ENCODE assay signal across 8 cellular contexts in the genomic region with DNA sequence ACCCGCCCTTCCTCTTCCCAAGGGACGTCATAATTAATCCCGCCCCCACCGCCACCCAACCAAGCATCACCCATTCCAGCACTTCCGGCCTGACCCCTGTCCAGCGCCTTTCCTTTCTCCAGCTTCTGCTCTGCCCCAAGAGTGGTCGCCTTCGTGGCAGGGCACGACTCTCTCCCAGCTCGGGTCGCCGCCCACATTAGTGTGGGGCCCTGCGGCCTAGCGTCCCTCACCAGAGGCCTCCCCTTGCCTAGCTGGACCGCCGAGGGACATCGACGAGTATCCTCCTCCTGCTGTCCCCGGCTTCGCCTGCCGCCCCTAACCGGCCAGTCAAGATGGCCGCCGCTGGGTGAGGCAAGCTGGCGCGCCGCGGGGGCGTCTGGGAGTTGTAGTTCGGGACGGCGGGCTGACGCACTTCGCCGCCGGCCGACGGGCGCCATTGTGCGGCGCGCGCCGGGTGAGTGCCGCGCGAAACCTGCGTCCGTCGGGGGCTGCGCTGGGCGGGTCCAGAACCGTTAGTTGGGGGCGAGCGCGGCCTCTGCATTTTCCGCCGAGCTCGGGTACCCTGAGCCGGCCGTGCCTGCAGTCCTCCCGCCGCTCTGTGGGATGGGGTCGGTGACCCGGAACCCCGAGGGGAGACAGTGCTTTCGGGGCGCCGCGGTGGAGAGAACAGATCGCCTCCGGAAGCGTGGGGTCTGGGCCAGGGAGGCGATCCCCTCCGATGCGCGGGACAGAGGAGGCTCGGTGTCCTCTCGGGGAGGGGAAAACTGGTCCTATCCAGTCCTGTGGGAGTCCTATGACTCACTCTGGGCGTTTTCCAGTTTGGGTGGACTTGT. TPM values are rescaled to one million over a fixed set of nuclear protein-coding genes. Genes with fewer than 3 reads are reported as not detected.
A peak's percentile ranks its signal among the peaks of the same experiment; 100 is the strongest.
DNase-seq lines count a peak whose midpoint lies in the region; ATAC-seq and TF ChIP-seq lines count a peak whose summit lies in the region.

A gene (plus strand): TSS at position 73 of the 833 bp plus-strand sequence. CDS start 905 bp downstream, outside the sequence.

- DNase-seq in G401 (ENCODE audit: low spot score) (peak; percentile 96), H7 (peak; percentile 98), M059J (ENCODE audit: low read depth) (peak; percentile 94), SK-N-DZ (ENCODE audit: low spot score) (peak; percentile 89), non-pigmented ciliary epithelial cell (ENCODE audit: low read depth) (peak; percentile 70), substantia nigra (lab: John Stamatoyannopoulos, UW) (peak; percentile 40 to 94 (median 84))
- peak; percentile 94 for DNase-seq in activated naive CD4-positive, alpha-beta T cell treated with anti-CD3 and anti-CD28 coated beads for 36 hours

- H3K27ac ChIP-seq in gastroesophageal sphincter (peak within 1 kb of the TSS; percentile 70 to 98 (median 96)), substantia nigra (ENCODE audit: low read depth, low read length, poor library complexity, severe bottlenecking) (peak within 1 kb of the TSS; percentile 99)

- no peaks in the 10 kb centered on the region for H3K27me3 ChIP-seq in H7 (ENCODE audit: control insufficient read depth, insufficient read depth, low read length)
- no peaks in the 10 kb centered on the region for H3K27me3 ChIP-seq in gastroesophageal sphincter

- WGBS in gastroesophageal sphincter (ENCODE audit: low coverage in 1 of 2), 2 donors = 0% methylated on average over 10 of the region's 80 CpGs; no CpG with 5 or more reads in 1 of the 2 donors

- H3K4me1 Mint-ChIP-seq in activated naive CD4-positive, alpha-beta T cell treated with anti-CD3 and anti-CD28 coated beads for 36 hours (ENCODE audit: low read depth) = peaks cover 13% of the 10 kb centered on the region

- H3K9me3 ChIP-seq in gastroesophageal sphincter = peaks cover 0 to 100% (median 16%) of the 10 kb centered on the region in 3 donors

- peaks cover 46% of the 10 kb centered on the region for H3K9me3 Mint-ChIP-seq in activated naive CD4-positive, alpha-beta T cell treated with anti-CD3 and anti-CD28 coated beads for 36 hours

- peak within 1 kb of the TSS; percentile 94 for H3K27ac Mint-ChIP-seq in activated naive CD4-positive, alpha-beta T cell treated with anti-CD3 and anti-CD28 coated beads for 36 hours

- intact Hi-C loops in activated naive CD4-positive, alpha-beta T cell treated with anti-CD3 and anti-CD28 coated beads for 36 hours (cut with micrococcal nuclease) = loop anchor here (1.0 to 2.0 kb wide), 16 partner anchors 28 to 903 kb away; a partner anchor contains a TSS

- no peaks in the 10 kb centered on the region for H3K27me3 Mint-ChIP-seq in activated naive CD4-positive, alpha-beta T cell treated with anti-CD3 and anti-CD28 coated beads for 36 hours (ENCODE audit: low read depth)

- H3K36me3 ChIP-seq in H7 (replicated peaks; ENCODE audit: control insufficient read depth, insufficient read depth, low read length) (peaks cover 12% of the 10 kb centered on the region), gastroesophageal sphincter (peaks cover 0 to 74% of the 10 kb centered on the region in 2 donors)

- H3K4me3 ChIP-seq in H7 (ENCODE audit: insufficient read depth, low read depth, low read length) = peak within 1 kb of the TSS; percentile 88
- peak within 1 kb of the TSS; percentile 40 to 91 for H3K4me3 ChIP-seq in gastroesophageal sphincter

- peak; percentile 98 for ATAC-seq in gastroesophageal sphincter

- peaks cover 0 to 21% (median 0%) of the 10 kb centered on the region in 3 donors for H3K4me1 ChIP-seq in gastroesophageal sphincter

- no peak for TF ChIP-seq EP300 in gastroesophageal sphincter (IDR thresholded peaks at IDR 0.05)

- CTCF ChIA-PET in activated naive CD4-positive, alpha-beta T cell treated with anti-CD3 and anti-CD28 coated beads for 36 hours (lab: Charles Lee) = no interaction called here

- peaks cover 66% of the 10 kb centered on the region for H3K36me3 Mint-ChIP-seq in activated naive CD4-positive, alpha-beta T cell treated with anti-CD3 and anti-CD28 coated beads for 36 hours (ENCODE audit: low read depth)

- TF ChIP-seq POLR2A in gastroesophageal sphincter (IDR thresholded peaks at IDR 0.05) = peak; percentile 75 to 90

- H3K4me3 Mint-ChIP-seq in activated naive CD4-positive, alpha-beta T cell treated with anti-CD3 and anti-CD28 coated beads for 36 hours = peak within 1 kb of the TSS; percentile 82

- in situ Hi-C loops in G401 (cut with HindIII; ENCODE audit: low sequenced_read_pairs) = no loop called here

- TF ChIP-seq CTCF in gastroesophageal sphincter (IDR thresholded peaks at IDR 0.05) = no peak

RNA-seq across cellular contexts. Expression of the gene that starts here (rescaled TPM):
- total RNA-seq in G401 (2014; rRNA removed; shearing (Covaris generic)) = 41.3 and 54.2 TPM in 2 replicates
- 18.8 and 26.0 TPM in 2 replicates for total RNA-seq in H7 (2014; rRNA removed; shearing (Covaris generic))
- 23.7 and 26.7 TPM in 2 replicates for total RNA-seq in M059J (2014; rRNA removed; shearing (Covaris generic))
- 17.6 and 20.7 TPM in 2 replicates for polyA plus RNA-seq in SK-N-DZ (2014; cell fraction: cytosol; rRNA removed)
- polyA plus RNA-seq in SK-N-DZ (2014; cell fraction: nucleus; rRNA removed) = 24.4 and 53.5 TPM in 2 replicates
- total RNA-seq in activated naive CD4-positive, alpha-beta T cell treated with anti-CD3 and anti-CD28 coated beads for 36 hours = 10 to 100 TPM; 14.6 to 16.9 TPM
- total RNA-seq in gastroesophageal sphincter = 10 to 100 TPM; 17.0 to 23.5 (median 18.6) TPM

Comparison
In these comparisons a context has a peak if more than half of its experiments do, and no peak if none do; other contexts are left out.
1. Peak in every context shown above with its lines: DNase-seq, ATAC-seq, H3K4me3 ChIP-seq and H3K27ac ChIP-seq.